Comparison of ENCODE assay signal across 8 cellular contexts in genomic region chr3:180601688-180602666, GRCh38. TPM values are rescaled to one million over a fixed set of nuclear protein-coding genes. Genes with fewer than 3 reads are reported as not detected.
DNase-seq lines count a peak whose midpoint lies in the region; ATAC-seq and TF ChIP-seq lines count a peak whose summit lies in the region.

TTC14 (plus strand) TSS chr3:180602163; CDS start chr3:180602262, 99 bp downstream.

- DNase-seq in DMS 273 treated with DMSO at 0.1 percent for 48 hours (lab: John Stamatoyannopoulos, UW): peak; percentile 98
- DNase-seq in HuH-7 (ENCODE audit: low spot score): peak; percentile 87
- peak; percentile 96 for DNase-seq in OCI-LY7 (ENCODE audit: low spot score)
- peak; percentile 93 for DNase-seq in activated T-cell treated with anti-CD3 and anti-CD28 coated beads for 24 hours (ENCODE audit: low read depth)
- peak; percentile 80 for DNase-seq in epithelial cell of prostate (ENCODE audit: low read depth, low spot score)
- peak; percentile 94 to 95 (median 95) for DNase-seq in mucosa of descending colon
- DNase-seq in stimulated activated CD8-positive, alpha-beta memory T cell treated with anti-CD3 and anti-CD28 coated beads, Interleukin-4, amount 100 ng/mL, for 24 hours (ENCODE audit: low read depth): peak; percentile 90

- no peaks in the 10 kb centered on the region for H3K9me2 ChIP-seq in OCI-LY7 (ENCODE audit: insufficient read depth, low read length)

- H3K9me3 ChIP-seq in OCI-LY7 (ENCODE audit: low read length) (peaks cover 4% of the 10 kb centered on the region; the same call in 1 of the 2 replicates), mucosa of descending colon (no peaks in the 10 kb centered on the region)

- BruUV-seq in OCI-LY7 (replicated peaks; lab: Mats Ljungman, UMichigan): TSS peak; percentile 98

- H3K36me3 ChIP-seq in OCI-LY7 (ENCODE audit: insufficient read depth, low read length) (peaks cover 36% of the 10 kb centered on the region), mucosa of descending colon (ENCODE audit: low read depth) (no peaks in the 10 kb centered on the region)

- POLR2A ChIA-PET in OCI-LY7 (lab: Charles Lee): interaction anchor here (0.6 to 2.9 kb wide), 19 partner anchors 8 to 1254 kb away, joined by 3 to 10 read pairs (median 3); partner anchors contain the start of genes CCDC39 and MFN1

- peaks cover 13% of the 10 kb centered on the region for H3K4me1 ChIP-seq in OCI-LY7 (ENCODE audit: insufficient read depth, low read length, poor library complexity, severe bottlenecking)
- no peaks in the 10 kb centered on the region for H3K4me1 ChIP-seq in mucosa of descending colon (ENCODE audit: low read depth)

- CTCF ChIA-PET in OCI-LY7 (lab: Charles Lee; ENCODE audit: unreplicated experiment): no interaction called here

- peak within 1 kb of the TSS; percentile 84 for H3K4me3 ChIP-seq in OCI-LY7 (ENCODE audit: low read depth, low read length, poor library complexity, severe bottlenecking)
- H3K4me3 ChIP-seq in mucosa of descending colon: peak within 1 kb of the TSS; percentile 75

- H3K4me2 ChIP-seq in OCI-LY7 (ENCODE audit: low read length): peak within 1 kb of the TSS; percentile 88

- H4K20me1 ChIP-seq in OCI-LY7 (ENCODE audit: insufficient read depth, low read length): peaks cover 3% of the 10 kb centered on the region; the same call in 1 of the 2 replicates

- H3K27ac ChIP-seq in OCI-LY7 (ENCODE audit: low read depth, low read length, poor library complexity, severe bottlenecking): peak within 1 kb of the TSS; percentile 90
- H3K27ac ChIP-seq in epithelial cell of prostate: peak within 1 kb of the TSS; percentile 82

- H2AFZ ChIP-seq in OCI-LY7 (ENCODE audit: low read length): peak within 1 kb of the TSS; percentile 100

- intact Hi-C loops in OCI-LY7 (cut with micrococcal nuclease; ENCODE audit: unreplicated experiment): loop anchor here (1.0 to 5.0 kb wide), 5 partner anchors 310 to 950 kb away; partner anchors contain the start of genes DNAJC19, FXR1 and USP13
- intact Hi-C loops in mucosa of descending colon (cut with DNase I, micrococcal nuclease): no loop called here

- peak; percentile 98 for ATAC-seq in GM21515 (IDR thresholded peaks at IDR 0.05; ENCODE audit: unreplicated experiment)
- peak; percentile 100 for ATAC-seq in mucosa of descending colon

- TF ChIP-seq CTCF in OCI-LY7 (conservative IDR thresholded peaks at IDR 0.05; ENCODE audit: low read length) (peak; percentile 60), mucosa of descending colon (IDR thresholded peaks at IDR 0.05) (no peak)

- peaks cover 27% of the 10 kb centered on the region for H3K79me2 ChIP-seq in OCI-LY7 (ENCODE audit: insufficient read depth, low read depth, low read length)

RNA-seq across cellular contexts. Expression of gene TTC14, which starts in this region (rescaled TPM):
- total RNA-seq in OCI-LY7 (2014; rRNA removed; shearing (Covaris generic)): 40.6 and 52.4 TPM in 2 replicates
- total RNA-seq in OCI-LY7 (2022) (72.9 and 78.3 TPM in 2 replicates), mucosa of descending colon (10 to 100 TPM; 27.2 to 46.0 (median 46.0) TPM)

Comparison
In these comparisons a context has a peak if more than half of its experiments do, and no peak if none do; other contexts are left out.
1. Peak in every context shown above with its lines: DNase-seq, ATAC-seq, H3K4me3 ChIP-seq and H3K27ac ChIP-seq.